ENCODE assay signal across 8 cellular contexts in genomic region chr1:109655624-109656519, GRCh38. TPM values are rescaled to one million over a fixed set of nuclear protein-coding genes. Genes with fewer than 3 reads are reported as not detected.
A peak's percentile ranks its signal among the peaks of the same experiment; 100 is the strongest.
DNase-seq lines count a peak whose midpoint lies in the region; ATAC-seq and TF ChIP-seq lines count a peak whose summit lies in the region.

Gene GSTM4 (plus strand): TSS chr1:109656099. CDS start chr1:109656390, 291 bp downstream.

- no peaks in the 10 kb centered on the region for H3K27me3 ChIP-seq in BE2C
- H3K27me3 ChIP-seq in endodermal cell (ENCODE audit: control insufficient read depth, insufficient read depth, low read length, poor library complexity, severe bottlenecking): peaks cover 38% of the 10 kb centered on the region

- CTCF ChIA-PET in activated CD8-positive, alpha-beta memory T cell treated with anti-CD3 and anti-CD28 coated beads, Interleukin-2, amount 10 ng/mL, durations not matched to agents 7 days and 5 days (lab: Charles Lee): interaction anchor here (0.7 to 7.5 kb wide), 8 partner anchors 15 to 329 kb away, joined by 3 to 82 read pairs (median 4); partner anchors contain the start of genes AHCYL1 and GNAI3

- no peaks in the 10 kb centered on the region for H3K36me3 Mint-ChIP-seq in activated CD8-positive, alpha-beta memory T cell treated with anti-CD3 and anti-CD28 coated beads, Interleukin-2, amount 10 ng/mL, durations not matched to agents 7 days and 5 days
- H3K36me3 Mint-ChIP-seq in endodermal cell (ENCODE audit: low read depth): peaks cover 10% of the 10 kb centered on the region

- H3K4me3 Mint-ChIP-seq in activated CD8-positive, alpha-beta memory T cell treated with anti-CD3 and anti-CD28 coated beads, Interleukin-2, amount 10 ng/mL, durations not matched to agents 7 days and 5 days: peak within 1 kb of the TSS; percentile 79
- H3K4me3 Mint-ChIP-seq in endodermal cell: peak within 1 kb of the TSS; percentile 85

- peak within 1 kb of the TSS; percentile 48 for H3K27ac Mint-ChIP-seq in activated CD8-positive, alpha-beta memory T cell treated with anti-CD3 and anti-CD28 coated beads, Interleukin-2, amount 10 ng/mL, durations not matched to agents 7 days and 5 days
- H3K27ac Mint-ChIP-seq in endodermal cell: peak within 1 kb of the TSS; percentile 94

- H3K4me1 ChIP-seq in BE2C (peaks cover 5% of the 10 kb centered on the region; the same call in 1 of the 2 replicates), endodermal cell (ENCODE audit: control insufficient read depth, insufficient read depth, low read length) (no peaks in the 10 kb centered on the region), mesodermal cell (ENCODE audit: control insufficient read depth, insufficient read depth, low read length, poor library complexity, severe bottlenecking) (peaks cover 5% of the 10 kb centered on the region)

- H3K9me3 ChIP-seq in BE2C (no peaks in the 10 kb centered on the region), endodermal cell (ENCODE audit: control insufficient read depth, low read length) (no peaks in the 10 kb centered on the region), mesodermal cell (ENCODE audit: control insufficient read depth, low read length) (no peaks in the 10 kb centered on the region)

- H3K9ac ChIP-seq in endodermal cell (ENCODE audit: extremely low read depth, low read length, poor library complexity, severe bottlenecking): peak within 1 kb of the TSS; percentile 45

- H3K9me3 Mint-ChIP-seq in activated CD8-positive, alpha-beta memory T cell treated with anti-CD3 and anti-CD28 coated beads, Interleukin-2, amount 10 ng/mL, durations not matched to agents 7 days and 5 days (ENCODE audit: low read depth): no peaks in the 10 kb centered on the region
- no peaks in the 10 kb centered on the region for H3K9me3 Mint-ChIP-seq in endodermal cell

- DNase-seq in BE2C (peak; percentile 90), NOMO-1 treated with DMSO at 0.1 percent for 48 hours (lab: John Stamatoyannopoulos, UW; ENCODE audit: unreplicated experiment) (peak; percentile 78), endodermal cell (peak; percentile 94)
- DNase-seq in activated CD8-positive, alpha-beta memory T cell treated with anti-CD3 and anti-CD28 coated beads, Interleukin-2, amount 10 ng/mL, durations not matched to agents 7 days and 5 days: peak; percentile 73
- DNase-seq in stimulated activated CD8-positive, alpha-beta memory T cell treated with anti-CD3 and anti-CD28 coated beads, Interleukin-15, amount 100 ng/mL, for 24 hours (ENCODE audit: low read depth): peak; percentile 51

- 4 to 5% methylated on average over 41 to 53 of the region's 53 CpGs for WGBS in endodermal cell (ENCODE audit: insufficient coverage in 1 of 2, insufficient read length in 1 of 2), 2 experiments
- 1 to 4% methylated on average over 40 to 52 of the region's 53 CpGs for WGBS in mesodermal cell (ENCODE audit: insufficient coverage in 2 of 2), 2 experiments

- ATAC-seq in GM19023 (IDR thresholded peaks at IDR 0.05; ENCODE audit: unreplicated experiment) (peak; percentile 90), HG03175 (IDR thresholded peaks at IDR 0.05; ENCODE audit: unreplicated experiment) (peak; percentile 89)
- ATAC-seq in activated CD8-positive, alpha-beta memory T cell treated with anti-CD3 and anti-CD28 coated beads, Interleukin-2, amount 10 ng/mL, durations not matched to agents 7 days and 5 days: peak; percentile 93

- H3K27ac ChIP-seq in endodermal cell (ENCODE audit: low read depth, low read length) (no peak within 1 kb of the TSS), mesodermal cell (ENCODE audit: low read depth, low read length, severe bottlenecking) (peak within 1 kb of the TSS; percentile 33)

- peak within 1 kb of the TSS; percentile 84 for H3K4me3 ChIP-seq in BE2C (ENCODE audit: low read depth, low read length)
- H3K4me3 ChIP-seq in endodermal cell (ENCODE audit: low read length): peak within 1 kb of the TSS; percentile 84
- H3K4me3 ChIP-seq in mesodermal cell (ENCODE audit: extremely low read depth, insufficient read depth, low read length, poor library complexity, severe bottlenecking): peak within 1 kb of the TSS; percentile 56

- TF ChIP-seq CTCF in BE2C (IDR thresholded peaks at IDR 0.05; ENCODE audit: low read depth, low read length): 0 out of 2 replicates have a peak, but pooled peaks have one; percentile 6
- no peak for TF ChIP-seq CTCF in endodermal cell (conservative IDR thresholded peaks at IDR 0.05)

- no peaks in the 10 kb centered on the region for H3K36me3 ChIP-seq in BE2C
- no peaks in the 10 kb centered on the region for H3K36me3 ChIP-seq in endodermal cell (ENCODE audit: control insufficient read depth, insufficient read depth, low read length)
- H3K36me3 ChIP-seq in mesodermal cell (ENCODE audit: control insufficient read depth, insufficient read depth, low read length): no peaks in the 10 kb centered on the region

- H3K4me1 Mint-ChIP-seq in activated CD8-positive, alpha-beta memory T cell treated with anti-CD3 and anti-CD28 coated beads, Interleukin-2, amount 10 ng/mL, durations not matched to agents 7 days and 5 days: peaks cover 10% of the 10 kb centered on the region
- peaks cover 3% of the 10 kb centered on the region for H3K4me1 Mint-ChIP-seq in endodermal cell

- H3K27me3 Mint-ChIP-seq in activated CD8-positive, alpha-beta memory T cell treated with anti-CD3 and anti-CD28 coated beads, Interleukin-2, amount 10 ng/mL, durations not matched to agents 7 days and 5 days: peaks cover 34% of the 10 kb centered on the region
- peaks cover 37% of the 10 kb centered on the region for H3K27me3 Mint-ChIP-seq in endodermal cell (ENCODE audit: insufficient read depth)

RNA-seq across cellular contexts. Expression of gene GSTM4, which starts in this region (rescaled TPM):
- polyA plus RNA-seq in BE2C (2012; ENCODE audit: insufficient read depth, insufficient read length, low read depth): 36.2 TPM
- total RNA-seq in activated CD8-positive, alpha-beta memory T cell treated with anti-CD3 and anti-CD28 coated beads, Interleukin-2, amount 10 ng/mL, durations not matched to agents 7 days and 5 days: 1 to 10 TPM; 5.7 to 6.7 TPM
- total RNA-seq in endodermal cell: 10 to 100 TPM; 20.1 to 28.5 TPM
- polyA plus RNA-seq in endodermal cell (2013, experiment 1 of 2): 21.7 TPM
- polyA plus RNA-seq in endodermal cell (2013, experiment 2 of 2): 16.9 TPM
- polyA plus RNA-seq in mesodermal cell (2013, experiment 1 of 2): 12.2 TPM
- 11.9 TPM for polyA plus RNA-seq in mesodermal cell (2013, experiment 2 of 2)
